8 cellular contexts compared by ENCODE assay signal in genomic region chr1:114036841-114037502, GRCh38. TPM values are rescaled to one million over a fixed set of nuclear protein-coding genes. Genes with fewer than 3 reads are reported as not detected.
DNase-seq lines count a peak whose midpoint lies in the region; ATAC-seq and TF ChIP-seq lines count a peak whose summit lies in the region.
"Not testable (repeated sequence)": the region's sequence is repeated elsewhere in the genome, so short reads cannot be mapped to it uniquely, and the experiment has no call there.
"Had no signal": no experiment of that assay in that cellular context is flagged by ENCODE, and none has a peak within 500 bp of the region (broad histone marks: within the 10 kb centered on the region; RNA-seq: fewer than 3 reads in every experiment).

No MANE protein-coding gene starts in this region.

- H3K4ac ChIP-seq in mesendoderm (ENCODE audit: low read depth, low read length); trophoblast cell (ENCODE audit: low read depth, low read length): not testable (repeated sequence)

- peak overlapping the region; percentile 96 for H3K27ac ChIP-seq in HUES48 (ENCODE audit: low read depth, low read length)
- H3K27ac ChIP-seq in hepatocyte = peak overlapping the region; percentile 86
- peak overlapping the region; percentile 77 for H3K27ac ChIP-seq in mesendoderm (ENCODE audit: low read depth, low read length)
- not testable (repeated sequence) for H3K27ac ChIP-seq in trophoblast cell (ENCODE audit: low read depth, low read length)

- not testable (repeated sequence) for H3K27me3 ChIP-seq in HUES48 (ENCODE audit: control insufficient read depth, insufficient read depth, low read length); hepatocyte; iPS-15b (ENCODE audit: control insufficient read depth, insufficient read depth, low read length); mesendoderm (ENCODE audit: insufficient read depth, low read length, poor library complexity); trophoblast cell (ENCODE audit: insufficient read depth, low read length)

- peak; percentile 60 for DNase-seq in WTC11 (ENCODE audit: low spot score)
- DNase-seq in hepatocyte (ENCODE audit: low spot score); trophoblast cell: not testable (repeated sequence)
- peak; percentile 58 for DNase-seq in mesendoderm

- H3K27ac Mint-ChIP-seq in WTC11 = peak overlapping the region; percentile 98

- peak overlapping the region; percentile 71 for H3K56ac ChIP-seq in mesendoderm (ENCODE audit: low read length)

- ATAC-seq in WTC11 = not testable (repeated sequence)

- H2BK15ac ChIP-seq in mesendoderm (replicated peaks; ENCODE audit: low read depth) = peak overlapping the region; percentile 22

- H3K9me2 ChIP-seq in hepatocyte (replicated peaks; ENCODE audit: insufficient read depth) = not testable (repeated sequence)

- not testable (repeated sequence) for H4K8ac ChIP-seq in mesendoderm (ENCODE audit: low read depth, low read length); trophoblast cell (ENCODE audit: low read depth, low read length)

- not testable (repeated sequence) for H3K4me3 ChIP-seq in HUES48 (ENCODE audit: low read depth, low read length); hepatocyte; iPS-15b (ENCODE audit: low read depth, low read length); mesendoderm (ENCODE audit: low read length); trophoblast cell (ENCODE audit: low read depth, low read length)

- H3K36me3 Mint-ChIP-seq in WTC11 = peaks cover 10% of the 10 kb centered on the region

- not testable (repeated sequence) for H4K5ac ChIP-seq in mesendoderm (ENCODE audit: low read length)

- peak overlapping the region; percentile 24 for H3K9ac ChIP-seq in ES-I3 (ENCODE audit: low read depth, low read length)
- peak overlapping the region; percentile 65 for H3K9ac ChIP-seq in HUES48 (ENCODE audit: low read depth, low read length)
- H3K9ac ChIP-seq in iPS-15b (ENCODE audit: low read depth, low read length) = peak overlapping the region; percentile 50
- H3K9ac ChIP-seq in mesendoderm (ENCODE audit: low read length); trophoblast cell (ENCODE audit: low read length): not testable (repeated sequence)

- not testable (repeated sequence) for H4K12ac ChIP-seq in trophoblast cell (ENCODE audit: low read depth, low read length)

- not testable (repeated sequence) for H3K79me1 ChIP-seq in mesendoderm (ENCODE audit: low read length); trophoblast cell (ENCODE audit: low read length)

- not testable (repeated sequence) for H3K36me3 ChIP-seq in ES-I3 (ENCODE audit: insufficient read depth, low read length); HUES48 (ENCODE audit: control insufficient read depth, insufficient read depth, low read length); hepatocyte (replicated peaks; ENCODE audit: insufficient read depth, low read depth); iPS-15b (ENCODE audit: control insufficient read depth, insufficient read depth, low read length); mesendoderm (ENCODE audit: control insufficient read depth, insufficient read depth, low read length); trophoblast cell (ENCODE audit: control insufficient read depth in 1 of 2, insufficient read depth in 2 of 2, low read length in 2 of 2)

- POLR2A ChIA-PET in WTC11 (lab: Charles Lee) = interaction anchor here (0.6 kb wide), 1 partner anchor 17 kb away, joined by 11 read pairs; no protein-coding TSS in a partner anchor

- peaks cover 49% of the 10 kb centered on the region for H3K4me1 ChIP-seq in ES-I3 (ENCODE audit: insufficient read depth, low read length)
- H3K4me1 ChIP-seq in HUES48 (ENCODE audit: control insufficient read depth, insufficient read depth, low read length) = peaks cover 76% of the 10 kb centered on the region
- peaks cover 21% of the 10 kb centered on the region for H3K4me1 ChIP-seq in hepatocyte (ENCODE audit: insufficient read depth)
- H3K4me1 ChIP-seq in iPS-15b (ENCODE audit: control insufficient read depth, insufficient read depth, low read length) = peaks cover 46% of the 10 kb centered on the region
- peaks cover 33% of the 10 kb centered on the region for H3K4me1 ChIP-seq in mesendoderm (ENCODE audit: control insufficient read depth, low read depth, low read length)
- H3K4me1 ChIP-seq in trophoblast cell (ENCODE audit: control insufficient read depth in 1 of 2, insufficient read depth in 2 of 2, low read length in 2 of 2) = peaks cover 17 to 21% of the 10 kb centered on the region in 2 experiments

- H2BK5ac ChIP-seq in mesendoderm (ENCODE audit: low read length) = peak overlapping the region; percentile 55
- H2BK5ac ChIP-seq in trophoblast cell (ENCODE audit: low read depth, low read length, poor library complexity) = not testable (repeated sequence)

- 67% methylated on average over 12 of the region's 12 CpGs for WGBS in hepatocyte (ENCODE audit: low lambda C conversion rate, missing lambda C conversion rate)
- WGBS in mesendoderm (ENCODE audit: extremely low coverage, insufficient coverage, low lambda C conversion rate) = no CpG with 5 or more reads among the region's 12 CpGs
- WGBS in trophoblast cell (ENCODE audit: extremely low coverage, insufficient coverage, insufficient read length) = no CpG with 5 or more reads among the region's 12 CpGs

- H3K18ac ChIP-seq in mesendoderm (ENCODE audit: low read length); trophoblast cell (ENCODE audit: low read length): not testable (repeated sequence)

- H3K4me1 Mint-ChIP-seq in WTC11 = peaks cover 51% of the 10 kb centered on the region

- not testable (repeated sequence) for H2AFZ ChIP-seq in hepatocyte; trophoblast cell (ENCODE audit: insufficient read depth, low read length, poor library complexity)

- not testable (repeated sequence) for TF ChIP-seq CTCF in WTC11 (IDR thresholded peaks at IDR 0.05); hepatocyte (IDR thresholded peaks at IDR 0.05; ENCODE audit: poor library complexity)

- H3K23ac ChIP-seq in mesendoderm (ENCODE audit: low read length); trophoblast cell (ENCODE audit: low read length): not testable (repeated sequence)

- H3K14ac ChIP-seq in trophoblast cell (ENCODE audit: low read length) = not testable (repeated sequence)

- H3K9me3 ChIP-seq in ES-I3 (ENCODE audit: control insufficient read depth, insufficient read depth, low read length); HUES48 (ENCODE audit: control insufficient read depth, insufficient read depth, low read length); hepatocyte (ENCODE audit: low read depth); iPS-15b (ENCODE audit: control insufficient read depth, insufficient read depth, low read length); trophoblast cell (ENCODE audit: insufficient read depth, low read depth, low read length): not testable (repeated sequence)

- peak overlapping the region; percentile 77 for H2BK120ac ChIP-seq in mesendoderm (ENCODE audit: low read depth, low read length)
- H2BK120ac ChIP-seq in trophoblast cell (ENCODE audit: insufficient read depth, low read length, poor library complexity) = not testable (repeated sequence)

- H3K9me3 Mint-ChIP-seq in WTC11 = not testable (repeated sequence)

- H4K91ac ChIP-seq in trophoblast cell (ENCODE audit: low read depth, low read length) = not testable (repeated sequence)

- not testable (repeated sequence) for H3K4me2 ChIP-seq in hepatocyte; mesendoderm (ENCODE audit: low read length); trophoblast cell (ENCODE audit: low read length)

- H3K4me3 Mint-ChIP-seq in WTC11 = peak overlapping the region; percentile 32

- H4K20me1 ChIP-seq in hepatocyte (ENCODE audit: insufficient read depth, poor library complexity, severe bottlenecking) = not testable (repeated sequence)

- H2AK5ac ChIP-seq in mesendoderm (ENCODE audit: low read length) = not testable (repeated sequence)
- peak overlapping the region; percentile 52 for H2AK5ac ChIP-seq in trophoblast cell (ENCODE audit: low read length)

- H3K79me2 ChIP-seq in hepatocyte; mesendoderm (ENCODE audit: control insufficient read depth, insufficient read depth, low read length); trophoblast cell (ENCODE audit: control insufficient read depth, insufficient read depth, low read length, poor library complexity): not testable (repeated sequence)

- CTCF ChIA-PET in WTC11 (lab: Charles Lee) = interaction anchor here (1.1 to 6.4 kb wide), 5 partner anchors 13 to 246 kb away, joined by 4 to 39 read pairs (median 8); partner anchors contain the start of gene OLFML3

- H2BK12ac ChIP-seq in trophoblast cell (ENCODE audit: low read length) = not testable (repeated sequence)

- H3K27me3 Mint-ChIP-seq in WTC11 (ENCODE audit: low read depth) = not testable (repeated sequence)

TF ChIP-seq in WTC11, 78 proteins besides CTCF, POLR2A, EP300 and RAD21 (continues in another document):
- TF ChIP-seq ETV6 (CRISPR knock-in tag; IDR thresholded peaks at IDR 0.05) = peak; percentile 75; the same call in 1 of the 2 replicates
- TF ChIP-seq SP1 (CRISPR knock-in tag; conservative IDR thresholded peaks at IDR 0.05) = 0 out of 2 replicates have a peak, but pooled peaks have one; percentile 20
- TF ChIP-seq TEAD1 (CRISPR knock-in tag; IDR thresholded peaks at IDR 0.05) = peak; percentile 93
- peak; percentile 37 for TF ChIP-seq FOXK1 (CRISPR knock-in tag; IDR thresholded peaks at IDR 0.05)
- peak; percentile 31; the same call in 1 of the 2 replicates for TF ChIP-seq MAX (CRISPR knock-in tag; IDR thresholded peaks at IDR 0.05)
- 0 out of 2 replicates have a peak, but pooled peaks have one; percentile 16 for TF ChIP-seq NFE2L1 (CRISPR knock-in tag; IDR thresholded peaks at IDR 0.05)

RNA-seq across cellular contexts. Expression of gene OLFML3, which starts 57.7 kb away (rescaled TPM):
- 65.8 to 91.1 TPM (median 90.4 TPM) in 3 replicates for total RNA-seq in WTC11 (2021)
- 441 and 460 TPM in 2 replicates for total RNA-seq in hepatocyte
- polyA plus RNA-seq in hepatocyte = 494 and 559 TPM in 2 replicates
- polyA plus RNA-seq in mesendoderm (2013, experiment 1 of 2) = 57.4 TPM
- polyA plus RNA-seq in mesendoderm (2013, experiment 2 of 2) = 60.0 TPM
- 142 and 148 TPM in 2 replicates for polyA plus RNA-seq in trophoblast cell (2013)
- polyA plus RNA-seq: CD8-positive, alpha-beta memory T cell had no signal
